In genomic region chr2:199461455-199462166, GRCh38 we compare ENCODE assay signal across 13 cellular contexts. TPM values are rescaled to one million over a fixed set of nuclear protein-coding genes. Genes with fewer than 3 reads are reported as not detected.
A peak's percentile ranks its signal among the peaks of the same experiment; 100 is the strongest.
DNase-seq lines count a peak whose midpoint lies in the region; ATAC-seq and TF ChIP-seq lines count a peak whose summit lies in the region.
"Had no signal": no experiment of that assay in that cellular context is flagged by ENCODE, and none has a peak within 500 bp of the region (broad histone marks: within the 10 kb centered on the region; RNA-seq: fewer than 3 reads in every experiment).

No MANE protein-coding gene starts in this region.

- no peak overlapping the region for H4K5ac ChIP-seq in H9 (ENCODE audit: insufficient read length, low read depth, low read length)

- TF ChIP-seq CTCF in H9 (conservative IDR thresholded peaks at IDR 0.05) (no peak), PC-3 (conservative IDR thresholded peaks at IDR 0.05; ENCODE audit: low read depth, low read length) (no peak), endodermal cell (conservative IDR thresholded peaks at IDR 0.05) (no peak), osteoblast (IDR thresholded peaks at IDR 0.05; ENCODE audit: extremely low read depth, low read depth, low read length) (no peak)

- H2AK5ac ChIP-seq in H9 (ENCODE audit: insufficient read length, low read length) = no peak overlapping the region

- H3K9ac ChIP-seq in H9 (ENCODE audit: extremely low read depth, insufficient read length, low read length) (no peak overlapping the region), PC-3 (ENCODE audit: low read length) (peak overlapping the region; percentile 90; the same call in 1 of the 2 replicates), endodermal cell (ENCODE audit: extremely low read depth, low read length, poor library complexity, severe bottlenecking) (no peak overlapping the region)

- H2BK12ac ChIP-seq in H9 (ENCODE audit: insufficient read length, low read depth, low read length) = no peak overlapping the region

- no peak overlapping the region for H3K18ac ChIP-seq in H9 (ENCODE audit: insufficient read length, low read depth, low read length)

- no peaks in the 10 kb centered on the region for H3K79me1 ChIP-seq in H9 (ENCODE audit: insufficient read depth, low read depth, low read length, poor library complexity, severe bottlenecking)

- no TSS peak for BruUV-seq in PC-3 (replicated peaks; lab: Mats Ljungman, UMichigan)

- no peaks in the 10 kb centered on the region for H3K79me2 ChIP-seq in H9 (ENCODE audit: insufficient read depth, low read length)
- no peaks in the 10 kb centered on the region for H3K79me2 ChIP-seq in PC-3 (ENCODE audit: low read length)
- H3K79me2 ChIP-seq in osteoblast (ENCODE audit: insufficient read depth, low read length) = peaks cover 68% of the 10 kb centered on the region

- H3K56ac ChIP-seq in H9 (ENCODE audit: insufficient read length, low read depth, low read length) = no peak overlapping the region

- H3K27me3 Mint-ChIP-seq in H9 (ENCODE audit: low read depth) (peaks cover 78% of the 10 kb centered on the region), endodermal cell (ENCODE audit: insufficient read depth) (peaks cover 84% of the 10 kb centered on the region)

- intact Hi-C loops in PC-3 (cut with micrococcal nuclease) = no loop called here

- no peak overlapping the region for H2BK120ac ChIP-seq in H9 (ENCODE audit: low read depth, low read length, poor library complexity, severe bottlenecking)

- no peak overlapping the region for H3K4ac ChIP-seq in H9 (ENCODE audit: low read depth, low read length)

- H4K91ac ChIP-seq in H9 (ENCODE audit: insufficient read length, low read depth, low read length) = no peak overlapping the region

- CTCF ChIA-PET in PC-3 (lab: Charles Lee) = no interaction called here

- H4K8ac ChIP-seq in H9 (replicated peaks; ENCODE audit: insufficient read length, low read depth, low read length) = no peak overlapping the region

- peaks cover 0 to 2% of the 10 kb centered on the region in 2 experiments; a peak in 2 of 5 replicates for H3K9me3 Mint-ChIP-seq in H9
- no peaks in the 10 kb centered on the region for H3K9me3 Mint-ChIP-seq in endodermal cell

- H3K27ac Mint-ChIP-seq in H9 = no peak overlapping the region; a peak in 1 of 7 replicates
- no peak overlapping the region for H3K27ac Mint-ChIP-seq in endodermal cell

- no peak overlapping the region for H2BK5ac ChIP-seq in H9 (ENCODE audit: insufficient read length, low read length)

- H2AFZ ChIP-seq in H9 (ENCODE audit: low read length) (no peak overlapping the region), PC-3 (ENCODE audit: low read length) (peak overlapping the region; percentile 97; the same call in 1 of the 2 replicates), osteoblast (ENCODE audit: low read length) (peak overlapping the region; percentile 96)

- no peak overlapping the region for H2BK20ac ChIP-seq in H9 (ENCODE audit: low read depth, low read length, poor library complexity, severe bottlenecking)

- no peak overlapping the region for H3T11ph ChIP-seq in H9 (ENCODE audit: low read length)

- DNase-seq in H9 = no peak
- DNase-seq in PC-3 = no peak
- DNase-seq in endodermal cell = peak; percentile 69
- DNase-seq in osteoblast (ENCODE audit: insufficient read length, low spot score, missing footprints) = peak; percentile 93
- no peak for DNase-seq in NCI-H2029 treated with DMSO at 0.1 percent for 48 hours (lab: John Stamatoyannopoulos, UW)
- no peak for DNase-seq in kidney glomerular epithelial cell (lab: John Stamatoyannopoulos, UW)
- DNase-seq in NCI-H446 (lab: John Stamatoyannopoulos, UW) = no peak
- DNase-seq: aorta, heart left ventricle, NCI-H1092 treated with DMSO at 0.1 percent for 48 hours, Right ventricle myocardium superior, sigmoid colon had no signal

- H3K4me3 ChIP-seq in PC-3 (ENCODE audit: low read length) (peak overlapping the region; percentile 79; the same call in 1 of the 2 replicates), endodermal cell (ENCODE audit: low read length) (no peak overlapping the region), osteoblast (ENCODE audit: insufficient read depth, low read length) (peak overlapping the region; percentile 87)
- H3K4me3 ChIP-seq: suprapubic skin had no signal

- H3K36me3 ChIP-seq in PC-3 (ENCODE audit: low read depth, low read length) = no peaks in the 10 kb centered on the region
- H3K36me3 ChIP-seq in endodermal cell (ENCODE audit: control insufficient read depth, insufficient read depth, low read length) = no peaks in the 10 kb centered on the region
- H3K36me3 ChIP-seq in osteoblast (ENCODE audit: insufficient read depth, low read length) = no peaks in the 10 kb centered on the region
- H3K36me3 ChIP-seq: heart left ventricle, sigmoid colon, suprapubic skin had no signal

- ATAC-seq in PC-3 = no peak
- ATAC-seq: heart left ventricle had no signal

- H3K27me3 ChIP-seq in H9 (ENCODE audit: insufficient read depth, low read length) = peaks cover 41% of the 10 kb centered on the region
- peaks cover 13% of the 10 kb centered on the region; the same call in 1 of the 2 replicates for H3K27me3 ChIP-seq in PC-3 (ENCODE audit: low read length)
- peaks cover 85% of the 10 kb centered on the region for H3K27me3 ChIP-seq in endodermal cell (ENCODE audit: control insufficient read depth, insufficient read depth, low read length, poor library complexity, severe bottlenecking)
- peaks cover 23% of the 10 kb centered on the region for H3K27me3 ChIP-seq in osteoblast (ENCODE audit: insufficient read depth, low read length)

- peak overlapping the region; percentile 88 for H3K4me2 ChIP-seq in H9 (ENCODE audit: insufficient read depth, insufficient read length, low read length)
- peak overlapping the region; percentile 90 for H3K4me2 ChIP-seq in PC-3 (ENCODE audit: low read length)
- peak overlapping the region; percentile 97 for H3K4me2 ChIP-seq in osteoblast (ENCODE audit: insufficient read depth, low read length)

- H3K4me1 ChIP-seq in H9 (ENCODE audit: insufficient read depth, low read length) (peaks cover 2% of the 10 kb centered on the region; the same call in 1 of the 2 replicates), PC-3 (ENCODE audit: insufficient read depth, low read length) (peaks cover 10% of the 10 kb centered on the region), endodermal cell (ENCODE audit: control insufficient read depth, insufficient read depth, low read length) (no peaks in the 10 kb centered on the region), osteoblast (ENCODE audit: insufficient read depth, low read length) (peaks cover 3% of the 10 kb centered on the region)

- POLR2A ChIA-PET in PC-3 (lab: Charles Lee; ENCODE audit: unreplicated experiment) = no interaction called here

- H4K20me1 ChIP-seq in H9 (ENCODE audit: control insufficient read depth, insufficient read depth, insufficient read length) (no peaks in the 10 kb centered on the region), PC-3 (ENCODE audit: low read length) (no peaks in the 10 kb centered on the region), osteoblast (ENCODE audit: insufficient read depth, low read length) (peaks cover 6% of the 10 kb centered on the region)

- H3K23ac ChIP-seq in H9 (ENCODE audit: insufficient read length, low read depth, low read length) = no peak overlapping the region

- H3K27ac ChIP-seq in H9 (ENCODE audit: insufficient read length, low read depth, low read length) (no peak overlapping the region), PC-3 (ENCODE audit: low read length) (no peak overlapping the region), endodermal cell (ENCODE audit: low read depth, low read length) (no peak overlapping the region), osteoblast (ENCODE audit: low read depth, low read length) (peak overlapping the region; percentile 88)
- H3K27ac ChIP-seq: heart left ventricle, sigmoid colon, suprapubic skin had no signal

- H3K4me1 Mint-ChIP-seq in H9 (peaks cover 26 to 39% of the 10 kb centered on the region in 2 experiments), endodermal cell (peaks cover 18% of the 10 kb centered on the region)

- H3K9me3 ChIP-seq in H9 (ENCODE audit: control insufficient read depth, low read depth, low read length) = no peaks in the 10 kb centered on the region
- no peaks in the 10 kb centered on the region for H3K9me3 ChIP-seq in PC-3 (ENCODE audit: low read length)
- H3K9me3 ChIP-seq in endodermal cell (ENCODE audit: control insufficient read depth, low read length) = no peaks in the 10 kb centered on the region
- no peaks in the 10 kb centered on the region for H3K9me3 ChIP-seq in osteoblast (ENCODE audit: low read depth, low read length)
- H3K9me3 ChIP-seq: heart left ventricle, suprapubic skin had no signal

- peak overlapping the region; percentile 63 to 86 for H3K4me3 Mint-ChIP-seq in H9
- peak overlapping the region; percentile 50 for H3K4me3 Mint-ChIP-seq in endodermal cell

- peaks cover 0 to 1% (median 0%) of the 10 kb centered on the region in 3 experiments; a peak in 2 of 7 replicates for H3K36me3 Mint-ChIP-seq in H9 (ENCODE audit: insufficient read depth in 1 of 3, low read depth in 3 of 3)
- no peaks in the 10 kb centered on the region for H3K36me3 Mint-ChIP-seq in endodermal cell (ENCODE audit: low read depth)

- no CpG with 5 or more reads among the region's 26 CpGs for WGBS in H9 (ENCODE audit: extremely low coverage, insufficient read length, low lambda C conversion rate)
- WGBS in endodermal cell (ENCODE audit: insufficient coverage in 1 of 2, insufficient read length in 1 of 2), 2 experiments = 12 to 14% methylated on average over 18 to 24 of the region's 26 CpGs

- no peak overlapping the region for H2BK15ac ChIP-seq in H9 (ENCODE audit: low read depth, low read length)

- peaks cover 38% of the 10 kb centered on the region for H3K23me2 ChIP-seq in H9 (ENCODE audit: insufficient read length, low read depth, low read length, poor library complexity, severe bottlenecking)

- H3F3A ChIP-seq in PC-3 (ENCODE audit: low read length, unreplicated experiment) = no peaks in the 10 kb centered on the region

- no peak overlapping the region for H3K14ac ChIP-seq in H9 (ENCODE audit: insufficient read depth, low read length)

- H3K9me2 ChIP-seq in PC-3 (replicated peaks; ENCODE audit: low read length) = no peaks in the 10 kb centered on the region

RNA-seq across cellular contexts. Expression of gene SATB2, which starts 3.9 kb away (rescaled TPM):
- total RNA-seq in H9 (2021) = 23.0 and 23.8 TPM in 2 replicates
- 3.0 and 5.1 TPM in 2 replicates for total RNA-seq in PC-3 (2014; rRNA removed)
- 1 to 10 TPM; 2.4 to 3.0 TPM for total RNA-seq in endodermal cell
- polyA plus RNA-seq in endodermal cell (2013, experiment 1 of 2) = 5.4 TPM
- polyA plus RNA-seq in endodermal cell (2013, experiment 2 of 2) = 5.7 TPM
- 53.2 and 54.5 TPM in 2 replicates for total RNA-seq in osteoblast

Comparison
In these comparisons a context has a peak if more than half of its experiments do, and no peak if none do; other contexts are left out.
1. DNase-seq: peak in endodermal cell (single experiment) and osteoblast (single experiment); none in H9 (single experiment), PC-3 (single experiment), NCI-H2029 treated with DMSO at 0.1 percent for 48 hours (single experiment), kidney glomerular epithelial cell (single experiment) and NCI-H446 (0 of 2).
2. Peak in every context shown above with its lines, with median percentiles within 50 percentile points of each other: H3K4me2 ChIP-seq.